8 cellular contexts compared by ENCODE assay signal in the genomic region with DNA sequence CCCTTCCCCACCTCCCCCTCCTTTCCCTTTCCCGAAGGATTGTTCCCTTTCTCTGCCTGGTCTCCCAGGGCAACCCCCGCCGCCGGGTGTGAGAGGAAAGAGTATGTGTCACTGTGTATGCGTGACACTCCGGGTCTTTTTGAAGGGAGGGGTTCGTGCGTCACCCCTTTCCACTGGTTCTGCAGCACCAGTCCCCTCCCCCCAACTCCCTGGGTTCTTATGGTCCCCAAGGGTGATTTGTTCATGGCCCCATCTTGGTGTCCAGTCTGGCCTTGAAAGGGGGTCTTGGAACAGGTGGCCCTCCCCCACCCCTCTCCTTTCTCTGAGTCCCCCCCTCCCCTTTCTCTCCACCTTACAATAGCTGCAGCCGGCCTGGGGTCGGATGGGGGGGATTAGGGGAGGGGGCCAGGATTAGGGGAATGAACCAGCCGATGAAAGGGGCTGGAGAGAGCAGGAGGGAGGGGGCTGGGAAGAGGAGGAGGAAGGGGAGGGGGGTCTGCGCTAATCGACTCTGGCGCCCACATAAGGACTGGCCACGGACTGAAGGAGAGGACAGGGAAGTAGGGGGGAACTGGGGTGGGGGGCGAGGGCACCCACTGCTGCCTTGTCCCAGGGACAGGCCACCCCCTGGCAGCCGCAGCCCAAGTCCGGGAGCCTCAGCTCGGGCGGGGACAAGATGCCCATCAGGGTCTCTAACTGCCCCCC. TPM values are rescaled to one million over a fixed set of nuclear protein-coding genes. Genes with fewer than 3 reads are reported as not detected.
DNase-seq lines count a peak whose midpoint lies in the region; ATAC-seq, FAIRE-seq and TF ChIP-seq lines count a peak whose summit lies in the region.

No MANE protein-coding gene starts in this region.

- peak overlapping the region; percentile 80 for H3K4me3 ChIP-seq in astrocyte (ENCODE audit: insufficient read depth, low read depth, low read length)
- peak overlapping the region in 2 of 3 donors; percentile 68 to 80 for H3K4me3 ChIP-seq in liver (ENCODE audit: low read depth in 1 of 3, low read length in 3 of 3)

- peaks cover 49% of the 10 kb centered on the region for H3K79me2 ChIP-seq in astrocyte (ENCODE audit: insufficient read depth, low read length)

- H3K36me3 ChIP-seq in astrocyte (ENCODE audit: insufficient read depth, low read length), result peaks cover 33% of the 10 kb centered on the region
- peaks cover 3 to 36% (median 19%) of the 10 kb centered on the region in 4 donors for H3K36me3 ChIP-seq in liver (ENCODE audit: control insufficient read depth in 4 of 4, insufficient read depth in 3 of 4, low read depth in 1 of 4, low read length in 3 of 4)

- peaks cover 5% of the 10 kb centered on the region for H3K9me3 Mint-ChIP-seq in astrocyte (ENCODE audit: unreplicated experiment)

- no peaks in the 10 kb centered on the region for H3K9me3 ChIP-seq in astrocyte (ENCODE audit: insufficient read depth, low read depth, low read length)
- H3K9me3 ChIP-seq in liver (ENCODE audit: control insufficient read depth in 4 of 4, low read length in 3 of 4), result no peaks in the 10 kb centered on the region

- peaks cover 1% of the 10 kb centered on the region for H3K27me3 Mint-ChIP-seq in astrocyte (ENCODE audit: low read depth, unreplicated experiment)

- H3K27ac ChIP-seq in astrocyte (ENCODE audit: low read depth, low read length) (peak overlapping the region; percentile 96), liver (ENCODE audit: low read depth in 1 of 2, low read length in 2 of 2) (peak overlapping the region in 1 of 2 donors; percentile 93)

- TF ChIP-seq RAD21 in liver (IDR thresholded peaks at IDR 0.05), result no peak

- DNase-seq in cardiac septum (ENCODE audit: low spot score) (peak; percentile 66), left ventricle myocardium superior (no peak), astrocyte (ENCODE audit: low read depth) (no peak), urothelium cell line (ENCODE audit: low spot score) (peak; percentile 36), SKM-1 (lab: John Stamatoyannopoulos, UW; ENCODE audit: unreplicated experiment) (no peak), NCI-H510A treated with DMSO at 0.1 percent for 48 hours (lab: John Stamatoyannopoulos, UW) (no peak)
- DNase-seq in stimulated activated CD4-positive, alpha-beta T cell treated with anti-CD3 and anti-CD28 coated beads, Interleukin-2, amount 100 ng/mL, for 48 hours, result no peak

- peaks cover 36% of the 10 kb centered on the region for H4K20me1 ChIP-seq in astrocyte (ENCODE audit: insufficient read depth, low read length)

- peak overlapping the region; percentile 99 for H3K9ac ChIP-seq in astrocyte (ENCODE audit: low read length)
- H3K9ac ChIP-seq in liver (ENCODE audit: low read depth in 1 of 2, low read length in 2 of 2), result no peak overlapping the region

- H3K27ac Mint-ChIP-seq in astrocyte (ENCODE audit: unreplicated experiment), result peak overlapping the region; percentile 97

- TF ChIP-seq CTCF in astrocyte (IDR thresholded peaks at IDR 0.05; ENCODE audit: insufficient read depth, low read depth, low read length), result no peak
- no peak for TF ChIP-seq CTCF in liver (IDR thresholded peaks at IDR 0.05; ENCODE audit: low read depth, low read length, missing input control)

- peak overlapping the region; percentile 99 for H3K4me3 Mint-ChIP-seq in astrocyte (ENCODE audit: unreplicated experiment)

- H3K36me3 Mint-ChIP-seq in astrocyte (ENCODE audit: low read depth, unreplicated experiment), result peaks cover 31% of the 10 kb centered on the region

- no peak for ATAC-seq in left ventricle myocardium superior

- intact Hi-C loops in cardiac septum (cut with DNase I), result no loop called here
- intact Hi-C loops in left ventricle myocardium superior (cut with micrococcal nuclease), result no loop called here

- WGBS in liver, result 45% methylated on average over 20 of the region's 20 CpGs

- H3K4me2 ChIP-seq in astrocyte (ENCODE audit: low read length), result peak overlapping the region; percentile 96

- no peak overlapping the region for H2AFZ ChIP-seq in astrocyte (ENCODE audit: low read depth, low read length)

- peaks cover 42% of the 10 kb centered on the region for H3K4me1 Mint-ChIP-seq in astrocyte (ENCODE audit: low read depth, unreplicated experiment)

- H3K27me3 ChIP-seq in astrocyte (ENCODE audit: insufficient read depth, low read length) (no peaks in the 10 kb centered on the region), liver (ENCODE audit: control insufficient read depth in 4 of 4, insufficient read depth in 4 of 4, low read length in 3 of 4) (no peaks in the 10 kb centered on the region)

- FAIRE-seq in astrocyte (lab: Jason Lieb, UNC) (no peak), urothelium cell line (lab: Jason Lieb, UNC) (no peak)

- H3K4me1 ChIP-seq in astrocyte (ENCODE audit: insufficient read depth, low read length), result peaks cover 55% of the 10 kb centered on the region
- H3K4me1 ChIP-seq in liver (ENCODE audit: control insufficient read depth in 4 of 4, insufficient read depth in 4 of 4, low read length in 3 of 4), result peaks cover 7 to 42% (median 26%) of the 10 kb centered on the region in 4 donors

TF ChIP-seq in liver, 16 proteins besides CTCF, POLR2A, EP300 and RAD21:
- TF ChIP-seq, protein P1, sequence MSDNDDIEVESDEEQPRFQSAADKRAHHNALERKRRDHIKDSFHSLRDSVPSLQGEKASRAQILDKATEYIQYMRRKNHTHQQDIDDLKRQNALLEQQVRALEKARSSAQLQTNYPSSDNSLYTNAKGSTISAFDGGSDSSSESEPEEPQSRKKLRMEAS (IDR thresholded peaks at IDR 0.05), result no peak
- no peak for TF ChIP-seq HNF4A (conservative IDR thresholded peaks at IDR 0.05)
- no peak for TF ChIP-seq NR2F2 (IDR thresholded peaks at IDR 0.05)
- no peak for TF ChIP-seq HNF4G (IDR thresholded peaks at IDR 0.05)
- TF ChIP-seq EGR1 (IDR thresholded peaks at IDR 0.05; ENCODE audit: low read depth in 2 of 2), result no peak
- TF ChIP-seq, protein P2, sequence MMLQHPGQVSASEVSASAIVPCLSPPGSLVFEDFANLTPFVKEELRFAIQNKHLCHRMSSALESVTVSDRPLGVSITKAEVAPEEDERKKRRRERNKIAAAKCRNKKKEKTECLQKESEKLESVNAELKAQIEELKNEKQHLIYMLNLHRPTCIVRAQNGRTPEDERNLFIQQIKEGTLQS (IDR thresholded peaks at IDR 0.05), result no peak
- TF ChIP-seq SP1 (IDR thresholded peaks at IDR 0.05), result no peak
TF ChIP-seq in liver: peak in this region for 0.

RNA-seq across cellular contexts. Expression of a gene that starts 1.3 kb away (rescaled TPM):
- total RNA-seq in cardiac septum, result 24.5 TPM
- 30.1 TPM for total RNA-seq in left ventricle myocardium superior
- total RNA-seq in astrocyte, result 30.8 and 31.1 TPM in 2 replicates
- 10 to 100 TPM; 11.5 to 19.7 TPM for total RNA-seq in liver
- polyA plus RNA-seq in liver, result 10 to 100 TPM in 1 of 2 donors, 1 to 10 TPM in 1; 4.4 to 18.4 TPM

RNA-seq across cellular contexts. Expression of a gene that starts 2.6 kb away (rescaled TPM):
- 9.9 TPM for total RNA-seq in cardiac septum
- 24.8 TPM for total RNA-seq in left ventricle myocardium superior
- total RNA-seq in astrocyte, result 2.1 and 2.6 TPM in 2 replicates
- 10 to 100 TPM; 24.5 to 31.2 TPM for total RNA-seq in liver
- 10 to 100 TPM; 43.7 to 52.3 TPM for polyA plus RNA-seq in liver

RNA-seq across cellular contexts. Expression of a gene that starts 6.3 kb away (rescaled TPM):
- total RNA-seq in cardiac septum (62.4 TPM), left ventricle myocardium superior (47.7 TPM), astrocyte (150 and 164 TPM in 2 replicates), liver (100 to 1,000 TPM in 1 of 2 donors, 10 to 100 TPM in 1; 45.0 to 112 TPM)
- polyA plus RNA-seq in liver, result 10 to 100 TPM in 1 of 2 donors, 1 to 10 TPM in 1; 8.9 to 97.3 TPM

RNA-seq across cellular contexts. Expression of a gene that starts 6.6 kb away (rescaled TPM):
- total RNA-seq in cardiac septum (33.5 TPM), left ventricle myocardium superior (41.2 TPM), astrocyte (34.0 and 39.4 TPM in 2 replicates), liver (10 to 100 TPM in 1 of 2 donors, 1 to 10 TPM in 1; 9.5 to 19.4 TPM)
- 10 to 100 TPM in 1 of 2 donors, 1 to 10 TPM in 1; 7.7 to 13.9 TPM for polyA plus RNA-seq in liver

RNA-seq across cellular contexts. Expression of a gene that starts 14.7 kb away (rescaled TPM):
- total RNA-seq in cardiac septum (1.7 TPM), left ventricle myocardium superior (1.9 TPM), astrocyte (1.3 and 2.2 TPM in 2 replicates), liver (under 1 TPM; 0.19 to 0.59 TPM)
- polyA plus RNA-seq in liver, result under 1 TPM; 0.15 to 0.36 TPM

Comparison
In these comparisons a context has a peak if more than half of its experiments do, and no peak if none do; other contexts are left out.
1. DNase-seq: peak in cardiac septum (single experiment) and urothelium cell line (single experiment); none in left ventricle myocardium superior (single experiment), astrocyte (single experiment), stimulated activated CD4-positive, alpha-beta T cell treated with anti-CD3 and anti-CD28 coated beads, Interleukin-2, amount 100 ng/mL, for 48 hours (0 of 2), SKM-1 (single experiment) and NCI-H510A treated with DMSO at 0.1 percent for 48 hours (single experiment).